10 cellular contexts compared by ENCODE assay signal in genomic region chr17:77182205-77182604, GRCh38. TPM values are rescaled to one million over a fixed set of nuclear protein-coding genes. Genes with fewer than 3 reads are reported as not detected.
DNase-seq lines count a peak whose midpoint lies in the region; ATAC-seq and TF ChIP-seq lines count a peak whose summit lies in the region.
"Had no signal": no experiment of that assay in that cellular context is flagged by ENCODE, and none has a peak within 500 bp of the region (broad histone marks: within the 10 kb centered on the region; RNA-seq: fewer than 3 reads in every experiment).

No MANE protein-coding gene starts in this region.

- no peaks in the 10 kb centered on the region for H3K23me2 ChIP-seq in H9 (ENCODE audit: insufficient read length, low read depth, low read length, poor library complexity, severe bottlenecking)

- H3K56ac ChIP-seq in H9 (ENCODE audit: insufficient read length, low read depth, low read length), result no peak overlapping the region

- H3K27ac Mint-ChIP-seq in CD14-positive monocyte (peak overlapping the region in 3 of 7 donors; percentile 26 to 35 (median 26)), H9 (peak overlapping the region in 2 of 3 experiments; percentile 10 to 74; a peak in 4 of 7 replicates)
- peak overlapping the region; percentile 87 for H3K27ac Mint-ChIP-seq in activated CD8-positive, alpha-beta T cell treated with anti-CD3 and anti-CD28 coated beads for 36 hours

- H3K9me3 Mint-ChIP-seq in CD14-positive monocyte (peaks cover 0 to 6% (median 0%) of the 10 kb centered on the region in 7 donors), H9 (no peaks in the 10 kb centered on the region)
- no peaks in the 10 kb centered on the region for H3K9me3 Mint-ChIP-seq in activated CD8-positive, alpha-beta T cell treated with anti-CD3 and anti-CD28 coated beads for 36 hours

- POLR2A ChIA-PET in activated CD8-positive, alpha-beta T cell treated with anti-CD3 and anti-CD28 coated beads for 36 hours (lab: Charles Lee), result interaction anchor here (0.8 to 2.0 kb wide), 2 partner anchors 13 to 93 kb away, joined by 4 to 7 read pairs; no protein-coding TSS in a partner anchor

- H2BK120ac ChIP-seq in H9 (ENCODE audit: low read depth, low read length, poor library complexity, severe bottlenecking), result no peak overlapping the region

- H2BK12ac ChIP-seq in H9 (ENCODE audit: insufficient read length, low read depth, low read length), result no peak overlapping the region

- H3K27me3 ChIP-seq in H9 (ENCODE audit: insufficient read depth, low read length) (no peaks in the 10 kb centered on the region), muscle layer of duodenum (ENCODE audit: low read depth, low read length) (no peaks in the 10 kb centered on the region)

- H2AFZ ChIP-seq in H9 (ENCODE audit: low read length), result no peak overlapping the region

- TF ChIP-seq CTCF in CD14-positive monocyte (IDR thresholded peaks at IDR 0.05), result no peak
- no peak for TF ChIP-seq CTCF in H9 (conservative IDR thresholded peaks at IDR 0.05)
- TF ChIP-seq CTCF in activated CD8-positive, alpha-beta T cell treated with anti-CD3 and anti-CD28 coated beads for 36 hours (IDR thresholded peaks at IDR 0.05), result no peak

- H3K27me3 Mint-ChIP-seq in CD14-positive monocyte (ENCODE audit: low read depth in 3 of 3) (peaks cover 0 to 2% (median 0%) of the 10 kb centered on the region in 3 donors), H9 (ENCODE audit: low read depth) (no peaks in the 10 kb centered on the region)
- H3K27me3 Mint-ChIP-seq in activated CD8-positive, alpha-beta T cell treated with anti-CD3 and anti-CD28 coated beads for 36 hours, result no peaks in the 10 kb centered on the region

- no peak overlapping the region for H3K18ac ChIP-seq in H9 (ENCODE audit: insufficient read length, low read depth, low read length)

- no peak overlapping the region for H4K8ac ChIP-seq in H9 (replicated peaks; ENCODE audit: insufficient read length, low read depth, low read length)

- H3K79me1 ChIP-seq in H9 (ENCODE audit: insufficient read depth, low read depth, low read length, poor library complexity, severe bottlenecking), result no peaks in the 10 kb centered on the region

- H3K4me2 ChIP-seq in H9 (ENCODE audit: insufficient read depth, insufficient read length, low read length), result no peak overlapping the region

- H4K5ac ChIP-seq in H9 (ENCODE audit: insufficient read length, low read depth, low read length), result no peak overlapping the region

- no peak overlapping the region for H2BK20ac ChIP-seq in H9 (ENCODE audit: low read depth, low read length, poor library complexity, severe bottlenecking)

- no peak overlapping the region for H3T11ph ChIP-seq in H9 (ENCODE audit: low read length)

- H3K23ac ChIP-seq in H9 (ENCODE audit: insufficient read length, low read depth, low read length), result no peak overlapping the region

- H2BK15ac ChIP-seq in H9 (ENCODE audit: low read depth, low read length), result no peak overlapping the region

- peaks cover 3% of the 10 kb centered on the region; the same call in 1 of the 2 replicates for H3K79me2 ChIP-seq in H9 (ENCODE audit: insufficient read depth, low read length)

- H3K4me3 Mint-ChIP-seq in CD14-positive monocyte (peak overlapping the region; percentile 14 to 22), H9 (no peak overlapping the region)
- peak overlapping the region; percentile 52 for H3K4me3 Mint-ChIP-seq in activated CD8-positive, alpha-beta T cell treated with anti-CD3 and anti-CD28 coated beads for 36 hours

- intact Hi-C loops in CD14-positive monocyte (cut with micrococcal nuclease), result no loop called here
- intact Hi-C loops in activated CD8-positive, alpha-beta T cell treated with anti-CD3 and anti-CD28 coated beads for 36 hours (cut with micrococcal nuclease), result no loop called here

- H3K9ac ChIP-seq in H9 (ENCODE audit: extremely low read depth, insufficient read length, low read length), result no peak overlapping the region

- H3K4me1 ChIP-seq in H9 (ENCODE audit: insufficient read depth, low read length) (no peaks in the 10 kb centered on the region), muscle layer of duodenum (ENCODE audit: control insufficient read depth in 1 of 2, insufficient read depth in 2 of 2, low read length in 2 of 2) (peaks cover 0 to 14% of the 10 kb centered on the region in 2 donors)

- H3K27ac ChIP-seq in H9 (ENCODE audit: insufficient read length, low read depth, low read length) (no peak overlapping the region), muscle layer of duodenum (ENCODE audit: low read length) (peak overlapping the region; percentile 47)

- H3K14ac ChIP-seq in H9 (ENCODE audit: insufficient read depth, low read length), result no peak overlapping the region

- H3K36me3 Mint-ChIP-seq in CD14-positive monocyte, result peaks cover 17 to 33% of the 10 kb centered on the region in 2 donors
- H3K36me3 Mint-ChIP-seq in H9 (ENCODE audit: insufficient read depth in 1 of 3, low read depth in 3 of 3), result no peaks in the 10 kb centered on the region; a peak in 1 of 7 replicates
- peaks cover 13% of the 10 kb centered on the region for H3K36me3 Mint-ChIP-seq in activated CD8-positive, alpha-beta T cell treated with anti-CD3 and anti-CD28 coated beads for 36 hours (ENCODE audit: low read depth)

- CTCF ChIA-PET in activated CD8-positive, alpha-beta T cell treated with anti-CD3 and anti-CD28 coated beads for 36 hours (lab: Charles Lee), result interaction anchor here (0.6 to 1.6 kb wide), 7 partner anchors 10 to 312 kb away, joined by 3 to 9 read pairs (median 4); no protein-coding TSS in a partner anchor

- H3K9me3 ChIP-seq in H9 (ENCODE audit: control insufficient read depth, low read depth, low read length) (no peaks in the 10 kb centered on the region), muscle layer of duodenum (ENCODE audit: control insufficient read depth in 1 of 2, low read length in 2 of 2) (no peaks in the 10 kb centered on the region)

- no peak overlapping the region for H4K91ac ChIP-seq in H9 (ENCODE audit: insufficient read length, low read depth, low read length)

- no peak overlapping the region for H3K4ac ChIP-seq in H9 (ENCODE audit: low read depth, low read length)

- no peak overlapping the region for H3K4me3 ChIP-seq in muscle layer of duodenum (ENCODE audit: low read depth in 1 of 2, low read length in 2 of 2)

- H2BK5ac ChIP-seq in H9 (ENCODE audit: insufficient read length, low read length), result no peak overlapping the region

- no peaks in the 10 kb centered on the region for H4K20me1 ChIP-seq in H9 (ENCODE audit: control insufficient read depth, insufficient read depth, insufficient read length)

- no peak overlapping the region for H2AK5ac ChIP-seq in H9 (ENCODE audit: insufficient read length, low read length)

- no peaks in the 10 kb centered on the region for H3K36me3 ChIP-seq in muscle layer of duodenum (ENCODE audit: control insufficient read depth in 1 of 2, insufficient read depth in 2 of 2, low read length in 2 of 2)

- peak; percentile 13 for ATAC-seq in activated CD8-positive, alpha-beta T cell treated with anti-CD3 and anti-CD28 coated beads for 36 hours
- no peak for ATAC-seq in HG03442 (IDR thresholded peaks at IDR 0.05; ENCODE audit: unreplicated experiment)

- no CpG with 5 or more reads among the region's 2 CpGs for WGBS in H9 (ENCODE audit: extremely low coverage, insufficient read length, low lambda C conversion rate)

- DNase-seq in CD14-positive monocyte (ENCODE audit: low spot score) (no peak), H9 (no peak), cerebellar cortex (ENCODE audit: low spot score) (no peak), NCI-H146 (lab: John Stamatoyannopoulos, UW) (no peak)
- no peak for DNase-seq in activated CD8-positive, alpha-beta T cell treated with anti-CD3 and anti-CD28 coated beads for 36 hours
- no peak for DNase-seq in activated CD8-positive, alpha-beta memory T cell treated with anti-CD3 and anti-CD28 coated beads for 24 hours
- DNase-seq: NCI-H2029 treated with DMSO at 0.1 percent for 48 hours; stimulated activated naive CD4-positive, alpha-beta T cell treated with Interleukin-2 at 50 U/mL for 16 hours had no signal

- H3K4me1 Mint-ChIP-seq in CD14-positive monocyte (peaks cover 22% of the 10 kb centered on the region), H9 (peaks cover 11 to 14% of the 10 kb centered on the region in 2 experiments)
- H3K4me1 Mint-ChIP-seq in activated CD8-positive, alpha-beta T cell treated with anti-CD3 and anti-CD28 coated beads for 36 hours (ENCODE audit: low read depth), result peaks cover 40% of the 10 kb centered on the region

RNA-seq across cellular contexts. Expression of gene SEC14L1, which starts 41.4 kb away (rescaled TPM):
- polyA plus RNA-seq in CD14-positive monocyte, result 10 to 100 TPM; 34.1 to 43.2 TPM
- 58.6 and 62.1 TPM in 2 replicates for total RNA-seq in H9 (2021)
- 10 to 100 TPM; 79.7 to 91.6 TPM for total RNA-seq in activated CD8-positive, alpha-beta T cell treated with anti-CD3 and anti-CD28 coated beads for 36 hours

Comparison
In these comparisons a context has a peak if more than half of its experiments do, and no peak if none do; other contexts are left out.
1. H3K4me3 Mint-ChIP-seq: peak in CD14-positive monocyte (2 of 2) and activated CD8-positive, alpha-beta T cell treated with anti-CD3 and anti-CD28 coated beads for 36 hours (single experiment); none in H9 (0 of 2).